ENCODE assay signal across 16 cellular contexts in the genomic region with DNA sequence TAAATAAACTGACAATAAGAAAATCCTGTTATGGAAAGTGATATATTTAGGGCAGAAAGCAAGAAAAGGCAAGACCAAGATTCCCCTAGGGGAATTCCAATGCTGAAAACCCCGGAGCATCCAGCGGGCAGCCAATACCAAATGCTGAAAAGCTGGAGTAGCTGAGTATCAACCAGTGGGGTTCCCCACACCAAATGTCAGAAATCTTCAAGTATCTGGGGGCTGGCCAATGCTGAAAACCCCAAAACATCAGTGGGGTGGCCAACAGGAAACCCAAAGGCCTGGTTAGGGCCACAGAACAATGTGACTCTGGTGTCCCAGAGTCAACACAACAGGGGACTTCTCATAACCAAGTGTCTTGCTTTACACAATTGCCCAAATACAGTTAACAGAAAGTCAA.
"Had no signal": no experiment of that assay in that cellular context is flagged by ENCODE, and none has a peak within 500 bp of the region (broad histone marks: within the 10 kb centered on the region; RNA-seq: fewer than 3 reads in every experiment).

No MANE protein-coding gene starts in this region.

- H3K4me3 ChIP-seq: coronary artery, heart left ventricle, left ventricle myocardium inferior, prostate gland, suprapubic skin, upper lobe of right lung had no signal

- DNase-seq: activated T-cell treated with anti-CD3 and anti-CD28 coated beads, Interleukin-2, amount 50 U/mL, for 1 hour; central memory CD4-positive, alpha-beta T cell; effector CD4-positive, alpha-beta T cell; heart left ventricle; kidney; left ventricle myocardium inferior; mesenchymal stem cell; occipital lobe; stimulated activated CD4-positive, alpha-beta T cell treated with anti-CD3 and anti-CD28 coated beads, Interleukin-12 subunit alpha, Interleukin-12 subunit beta, amount 100 ng/mL, for 4 hours; stimulated activated naive CD4-positive, alpha-beta T cell treated with Interleukin-2 at 50 U/mL for 16 hours; upper lobe of right lung had no signal

- H3K27me3 ChIP-seq: heart left ventricle, suprapubic skin, upper lobe of right lung had no signal

- H3K36me3 ChIP-seq: heart left ventricle, left ventricle myocardium inferior, prostate gland, suprapubic skin, upper lobe of right lung had no signal

- ATAC-seq: activated CD4-positive, CD25-positive, alpha-beta regulatory T cell treated with anti-CD3 and anti-CD28 coated beads, Interleukin-2, amount 50 U/mL, for 24 hours; heart left ventricle; sciatic nerve; upper lobe of right lung had no signal

- H3K4me1 ChIP-seq: heart left ventricle, left ventricle myocardium inferior, prostate gland, upper lobe of right lung had no signal

- H3K27ac ChIP-seq: coronary artery, heart left ventricle, left ventricle myocardium inferior, prostate gland, suprapubic skin, upper lobe of right lung had no signal
